Comparison of ENCODE assay signal across 16 cellular contexts in genomic region chr10:89505606-89506005, GRCh38. TPM values are rescaled to one million over a fixed set of nuclear protein-coding genes. Genes with fewer than 3 reads are reported as not detected.
DNase-seq lines count a peak whose midpoint lies in the region; TF ChIP-seq lines count a peak whose summit lies in the region.
"Had no signal": no experiment of that assay in that cellular context is flagged by ENCODE, and none has a peak within 500 bp of the region (broad histone marks: within the 10 kb centered on the region; RNA-seq: fewer than 3 reads in every experiment).

No MANE protein-coding gene starts in this region.

- H3K23ac ChIP-seq in neuronal stem cell (ENCODE audit: low read depth, low read length, poor library complexity) = no peak overlapping the region

- DNase-seq in NCI-H748 (lab: John Stamatoyannopoulos, UW; ENCODE audit: unreplicated experiment) (peak; percentile 13), NCI-H748 treated with DMSO at 0.1 percent for 48 hours (lab: John Stamatoyannopoulos, UW) (no peak), SJCRH30 (peak; percentile 6 to 13), neuronal stem cell (ENCODE audit: low spot score) (no peak), mesothelial cell of epicardium (ENCODE audit: low spot score in 2 of 2, unreplicated experiment in 2 of 2) (no peak), iPS-NIHi11 (ENCODE audit: low spot score) (no peak)
- DNase-seq: 8988T; AML-193; Caco-2; CD8-positive, alpha-beta memory T cell; DND-41; GDM1; GOT3; H9 had no signal

- H4K91ac ChIP-seq in neuronal stem cell (ENCODE audit: low read depth, low read length, poor library complexity) = no peak overlapping the region

- peak overlapping the region; percentile 59 for H2AFZ ChIP-seq in neuronal stem cell (ENCODE audit: low read length)

- H2AK5ac ChIP-seq in neuronal stem cell (ENCODE audit: low read depth, low read length) = no peak overlapping the region

- no peak overlapping the region for H3K27ac Mint-ChIP-seq in mesothelial cell of epicardium
- H3K27ac Mint-ChIP-seq: CD8-positive, alpha-beta memory T cell; H9 had no signal

- TF ChIP-seq CTCF in HEK293 (tag by site-specific recombination; IDR thresholded peaks at IDR 0.05) = no peak
- TF ChIP-seq CTCF in mesothelial cell of epicardium (IDR thresholded peaks at IDR 0.05; ENCODE audit: unreplicated experiment) = no peak

- H3K9me3 ChIP-seq in HEK293 (ENCODE audit: control insufficient read depth, insufficient read depth, low read depth, low read length) = no peaks in the 10 kb centered on the region
- H3K9me3 ChIP-seq in SJCRH30 (replicated peaks) = no peaks in the 10 kb centered on the region
- no peaks in the 10 kb centered on the region for H3K9me3 ChIP-seq in neuronal stem cell (replicated peaks in 1 of 2; ENCODE audit: control insufficient read depth in 2 of 2, insufficient read depth in 1 of 2, low read depth in 1 of 2, low read length in 2 of 2)
- H3K9me3 ChIP-seq: Caco-2 had no signal

- no peaks in the 10 kb centered on the region for H3K27me3 ChIP-seq in SJCRH30
- H3K27me3 ChIP-seq in neuronal stem cell (ENCODE audit: control insufficient read depth in 3 of 3, insufficient read depth in 3 of 3, low read depth in 1 of 3, low read length in 3 of 3) = no peaks in the 10 kb centered on the region
- H3K27me3 ChIP-seq: BLaER1 had no signal

- no peak overlapping the region for H3K4me3 Mint-ChIP-seq in mesothelial cell of epicardium
- H3K4me3 Mint-ChIP-seq: CD8-positive, alpha-beta memory T cell; H9 had no signal

- H3K4me1 ChIP-seq in HEK293 (ENCODE audit: control insufficient read depth, insufficient read depth, low read length) (no peaks in the 10 kb centered on the region), SJCRH30 (no peaks in the 10 kb centered on the region), neuronal stem cell (ENCODE audit: control insufficient read depth in 2 of 2, insufficient read depth in 1 of 2, low read depth in 1 of 2, low read length in 2 of 2) (no peaks in the 10 kb centered on the region)
- H3K4me1 ChIP-seq: Caco-2 had no signal

- peaks cover 4% of the 10 kb centered on the region for H3K27me3 Mint-ChIP-seq in mesothelial cell of epicardium (ENCODE audit: low read depth)

- H3K4me1 Mint-ChIP-seq in mesothelial cell of epicardium = peaks cover 6% of the 10 kb centered on the region
- H3K4me1 Mint-ChIP-seq: CD8-positive, alpha-beta memory T cell; H9 had no signal

- peaks cover 22% of the 10 kb centered on the region for H3K9me3 Mint-ChIP-seq in mesothelial cell of epicardium
- H3K9me3 Mint-ChIP-seq: CD8-positive, alpha-beta memory T cell had no signal

- no peak overlapping the region for H3K9ac ChIP-seq in neuronal stem cell (ENCODE audit: low read depth, low read length, poor library complexity)
- H3K9ac ChIP-seq: BLaER1 had no signal

- no peak overlapping the region for H3K4me2 ChIP-seq in neuronal stem cell (ENCODE audit: insufficient read depth, low read length, poor library complexity, severe bottlenecking)
- H3K4me2 ChIP-seq: BLaER1 had no signal

- H2BK12ac ChIP-seq in neuronal stem cell (ENCODE audit: low read length) = no peak overlapping the region

- no CpG with 5 or more reads among the region's 10 CpGs for WGBS in neuronal stem cell (ENCODE audit: extremely low coverage in 2 of 2, insufficient read length in 2 of 2, insufficient replicate concordance in 1 of 2), 2 donors

- POLR2A ChIA-PET in HEK293 (lab: Yijun Ruan, JAX) = no interaction called here

- H3K14ac ChIP-seq in neuronal stem cell (ENCODE audit: low read length) = no peak overlapping the region

- CTCF ChIA-PET in HEK293 (lab: Yijun Ruan, JAX) = no interaction called here

- H3K4me3 ChIP-seq in HEK293 (ENCODE audit: low read depth, low read length) (no peak overlapping the region), SJCRH30 (peak overlapping the region; percentile 39), neuronal stem cell (ENCODE audit: low read length in 2 of 2) (no peak overlapping the region)
- H3K4me3 ChIP-seq: BLaER1 had no signal

- peak overlapping the region; percentile 41 for H3K18ac ChIP-seq in neuronal stem cell (ENCODE audit: low read length)

- H2BK120ac ChIP-seq in neuronal stem cell (ENCODE audit: low read depth, low read length) = no peak overlapping the region

- H2BK5ac ChIP-seq in neuronal stem cell (ENCODE audit: low read length) = no peak overlapping the region

- no peaks in the 10 kb centered on the region for H3K36me3 ChIP-seq in HEK293 (ENCODE audit: control insufficient read depth in 2 of 2, insufficient read depth in 1 of 2, low read length in 2 of 2)
- H3K36me3 ChIP-seq in SJCRH30 = no peaks in the 10 kb centered on the region
- H3K36me3 ChIP-seq in neuronal stem cell (replicated peaks in 1 of 2; ENCODE audit: control insufficient read depth in 2 of 2, insufficient read depth in 2 of 2, low read length in 2 of 2) = no peaks in the 10 kb centered on the region
- H3K36me3 ChIP-seq: BLaER1 had no signal

- H4K8ac ChIP-seq in neuronal stem cell (ENCODE audit: low read depth, low read length) = no peak overlapping the region

- H3K4ac ChIP-seq in neuronal stem cell (ENCODE audit: low read length) = no peak overlapping the region

- peaks cover 13% of the 10 kb centered on the region for H3K36me3 Mint-ChIP-seq in mesothelial cell of epicardium
- H3K36me3 Mint-ChIP-seq: CD8-positive, alpha-beta memory T cell had no signal

- H2BK15ac ChIP-seq in neuronal stem cell (ENCODE audit: low read length) = no peak overlapping the region

- no peaks in the 10 kb centered on the region for H3K79me1 ChIP-seq in neuronal stem cell (ENCODE audit: low read depth, low read length)

- H3K27ac ChIP-seq in HEK293 (ENCODE audit: extremely low read depth, low read depth, low read length) (no peak overlapping the region), SJCRH30 (no peak overlapping the region), neuronal stem cell (replicated peaks; ENCODE audit: low read length) (no peak overlapping the region)
- H3K27ac ChIP-seq: BLaER1 had no signal

TF ChIP-seq in HEK293, 187 proteins besides CTCF, POLR2A, EP300 and RAD21:
- TF ChIP-seq, protein P1, sequence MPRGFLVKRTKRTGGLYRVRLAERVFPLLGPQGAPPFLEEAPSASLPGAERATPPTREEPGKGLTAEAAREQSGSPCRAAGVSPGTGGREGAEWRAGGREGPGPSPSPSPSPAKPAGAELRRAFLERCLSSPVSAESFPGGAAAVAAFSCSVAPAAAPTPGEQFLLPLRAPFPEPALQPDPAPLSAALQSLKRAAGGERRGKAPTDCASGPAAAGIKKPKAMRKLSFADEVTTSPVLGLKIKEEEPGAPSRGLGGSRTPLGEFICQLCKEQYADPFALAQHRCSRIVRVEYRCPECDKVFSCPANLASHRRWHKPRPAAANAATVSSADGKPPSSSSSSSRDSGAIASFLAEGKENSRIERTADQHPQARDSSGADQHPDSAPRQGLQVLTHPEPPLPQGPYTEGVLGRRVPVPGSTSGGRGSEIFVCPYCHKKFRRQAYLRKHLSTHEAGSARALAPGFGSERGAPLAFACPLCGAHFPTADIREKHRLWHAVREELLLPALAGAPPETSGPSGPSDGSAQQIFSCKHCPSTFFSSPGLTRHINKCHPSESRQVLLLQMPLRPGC (tag by site-specific recombination; IDR thresholded peaks at IDR 0.05) = no peak
- 0 out of 2 replicates have a peak, but pooled peaks have one; percentile 16 for TF ChIP-seq EGR2 (tag by site-specific recombination; IDR thresholded peaks at IDR 0.05; ENCODE audit: low read depth)

RNA-seq across cellular contexts. Expression of gene SLC16A12, which starts 29.8 kb away (rescaled TPM):
- total RNA-seq in SJCRH30 (2014; rRNA removed; shearing (Covaris generic)) = 0.15 and 0.18 TPM in 2 replicates
- 0.04 TPM for polyA plus RNA-seq in neuronal stem cell (2013, experiment 1 of 2)
- 0.06 TPM for polyA plus RNA-seq in neuronal stem cell (2013, experiment 2 of 2)
- 3.0 to 3.1 TPM (median 3.1 TPM) in 3 replicates for total RNA-seq in mesothelial cell of epicardium
- total RNA-seq: Caco-2; CD8-positive, alpha-beta memory T cell had no signal
- polyA plus RNA-seq: CD8-positive, alpha-beta memory T cell had no signal

Comparison
In these comparisons a context has a peak if more than half of its experiments do, and no peak if none do; other contexts are left out.
1. DNase-seq: peak in NCI-H748 (single experiment) and SJCRH30 (2 of 2); none in NCI-H748 treated with DMSO at 0.1 percent for 48 hours (single experiment), neuronal stem cell (single experiment), mesothelial cell of epicardium (0 of 2) and iPS-NIHi11 (single experiment).